22 cellular contexts compared by ENCODE assay signal in genomic region chrX:114675365-114675764, GRCh38.
DNase-seq lines count a peak whose midpoint lies in the region; ATAC-seq and TF ChIP-seq lines count a peak whose summit lies in the region.
"Had no signal": no experiment of that assay in that cellular context is flagged by ENCODE, and none has a peak within 500 bp of the region (broad histone marks: within the 10 kb centered on the region; RNA-seq: fewer than 3 reads in every experiment).

No MANE protein-coding gene starts in this region.

- H2AFZ ChIP-seq in PC-3 (ENCODE audit: low read length), result no peak overlapping the region

- H3K9me2 ChIP-seq in PC-3 (replicated peaks; ENCODE audit: low read length), result no peaks in the 10 kb centered on the region

- H3K79me2 ChIP-seq in PC-3 (ENCODE audit: low read length), result no peaks in the 10 kb centered on the region

- no peak overlapping the region for H3K4me2 ChIP-seq in PC-3 (ENCODE audit: low read length)

- POLR2A ChIA-PET in PC-3 (lab: Charles Lee; ENCODE audit: unreplicated experiment), result no interaction called here

- DNase-seq in EL (peak; percentile 32), PC-3 (peak; percentile 47), fibroblast of pulmonary artery (ENCODE audit: low read depth) (peak; percentile 0), skeletal muscle cell (ENCODE audit: low read depth) (peak; percentile 33), WERI-Rb-1 (no peak), NCI-H2227 (lab: John Stamatoyannopoulos, UW; ENCODE audit: unreplicated experiment) (no peak)
- no peak for DNase-seq in activated naive CD4-positive, alpha-beta T cell treated with Interleukin-2 at 50 U/mL for 16 hours
- DNase-seq in effector memory CD4-positive, alpha-beta T cell, result no peak
- DNase-seq: activated CD4-positive, alpha-beta T cell treated with anti-CD3 and anti-CD28 coated beads for 48 hours; activated CD8-positive, alpha-beta memory T cell treated with anti-CD3 and anti-CD28 coated beads, Interleukin-2, amount 10 ng/mL, durations not matched to agents 7 days and 5 days; AML-193; cortex of kidney; kidney glomerular epithelial cell; naive B cell; NCI-H1694 treated with DMSO at 0.1 percent for 48 hours; NCI-H82; OCI-M1; posterior cingulate gyrus; SIG-M5; stimulated activated CD4-positive, alpha-beta T cell treated with anti-CD3 and anti-CD28 coated beads, Interleukin-1b, Interleukin-23, amount 100 ng/mL, for 48 hours; stimulated activated naive B cell treated with anti-CD40 and anti-IgM and Interleukin-4, amounts not matched to agents 10 μg/mL and 1 μg/mL and 100 μg/mL, for 72 hours; T-helper 1 cell had no signal

- BruUV-seq in PC-3 (replicated peaks; lab: Mats Ljungman, UMichigan), result no TSS peak

- CTCF ChIA-PET in PC-3 (lab: Charles Lee), result no interaction called here

- H3K27ac ChIP-seq in PC-3 (ENCODE audit: low read length) (no peak overlapping the region), WERI-Rb-1 (no peak overlapping the region)
- H3K27ac ChIP-seq in effector memory CD4-positive, alpha-beta T cell (ENCODE audit: insufficient read depth, low read length, poor library complexity, severe bottlenecking), result no peak overlapping the region

- H3F3A ChIP-seq in PC-3 (ENCODE audit: low read length, unreplicated experiment), result no peaks in the 10 kb centered on the region

- H3K9ac ChIP-seq in PC-3 (ENCODE audit: low read length), result no peak overlapping the region

- no peak for TF ChIP-seq CTCF in PC-3 (conservative IDR thresholded peaks at IDR 0.05; ENCODE audit: low read depth, low read length)
- TF ChIP-seq CTCF in fibroblast of pulmonary artery (IDR thresholded peaks at IDR 0.05; ENCODE audit: low read length, missing control alignments), result no peak
- TF ChIP-seq CTCF in WERI-Rb-1 (IDR thresholded peaks at IDR 0.05; ENCODE audit: low read depth, low read length), result no peak

- H3K36me3 ChIP-seq in PC-3 (ENCODE audit: low read depth, low read length) (no peaks in the 10 kb centered on the region), WERI-Rb-1 (no peaks in the 10 kb centered on the region)
- no peaks in the 10 kb centered on the region for H3K36me3 ChIP-seq in effector memory CD4-positive, alpha-beta T cell (ENCODE audit: control insufficient read depth, insufficient read depth, low read length)

- H3K27me3 ChIP-seq in PC-3 (ENCODE audit: low read length), result no peaks in the 10 kb centered on the region
- peaks cover 49% of the 10 kb centered on the region for H3K27me3 ChIP-seq in WERI-Rb-1 (ENCODE audit: insufficient read depth, low read depth, severe bottlenecking)
- no peaks in the 10 kb centered on the region for H3K27me3 ChIP-seq in effector memory CD4-positive, alpha-beta T cell (replicated peaks; ENCODE audit: control insufficient read depth, insufficient read depth, low read length, poor library complexity, severe bottlenecking)

- H3K4me3 ChIP-seq in PC-3 (ENCODE audit: low read length) (no peak overlapping the region), fibroblast of pulmonary artery (replicated peaks; ENCODE audit: low read depth, low read length) (no peak overlapping the region), skeletal muscle cell (ENCODE audit: low read depth, low read length) (no peak overlapping the region), WERI-Rb-1 (ENCODE audit: low read depth, low read length) (no peak overlapping the region)
- no peak overlapping the region for H3K4me3 ChIP-seq in effector memory CD4-positive, alpha-beta T cell (ENCODE audit: insufficient read depth, low read depth, low read length, poor library complexity, severe bottlenecking)

- no peak for ATAC-seq in PC-3
- ATAC-seq: activated CD8-positive, alpha-beta memory T cell treated with anti-CD3 and anti-CD28 coated beads, Interleukin-2, amount 10 ng/mL, durations not matched to agents 7 days and 5 days; stimulated activated naive B cell treated with anti-CD40 and anti-IgM and Interleukin-4, amounts not matched to agents 10 μg/mL and 1 μg/mL and 100 μg/mL, for 72 hours had no signal

- H4K20me1 ChIP-seq in PC-3 (ENCODE audit: low read length), result no peaks in the 10 kb centered on the region

- no peaks in the 10 kb centered on the region for H3K4me1 ChIP-seq in PC-3 (ENCODE audit: insufficient read depth, low read length)
- no peaks in the 10 kb centered on the region for H3K4me1 ChIP-seq in effector memory CD4-positive, alpha-beta T cell (ENCODE audit: control insufficient read depth, insufficient read depth, low read length, poor library complexity, severe bottlenecking)

- no peaks in the 10 kb centered on the region for H3K9me3 ChIP-seq in PC-3 (ENCODE audit: low read length)
- H3K9me3 ChIP-seq in WERI-Rb-1 (ENCODE audit: severe bottlenecking), result no peaks in the 10 kb centered on the region
- H3K9me3 ChIP-seq in effector memory CD4-positive, alpha-beta T cell (ENCODE audit: control insufficient read depth, low read length), result no peaks in the 10 kb centered on the region

- intact Hi-C loops in PC-3 (cut with micrococcal nuclease), result no loop called here

Comparison
In these comparisons a context has a peak if more than half of its experiments do, and no peak if none do; other contexts are left out.
1. DNase-seq: peak in EL (single experiment), PC-3 (single experiment), fibroblast of pulmonary artery (single experiment) and skeletal muscle cell (single experiment); none in WERI-Rb-1 (single experiment), NCI-H2227 (single experiment), activated naive CD4-positive, alpha-beta T cell treated with Interleukin-2 at 50 U/mL for 16 hours (single experiment) and effector memory CD4-positive, alpha-beta T cell (0 of 3).